Comparison of ENCODE assay signal across 1 cellular context in the genomic region with DNA sequence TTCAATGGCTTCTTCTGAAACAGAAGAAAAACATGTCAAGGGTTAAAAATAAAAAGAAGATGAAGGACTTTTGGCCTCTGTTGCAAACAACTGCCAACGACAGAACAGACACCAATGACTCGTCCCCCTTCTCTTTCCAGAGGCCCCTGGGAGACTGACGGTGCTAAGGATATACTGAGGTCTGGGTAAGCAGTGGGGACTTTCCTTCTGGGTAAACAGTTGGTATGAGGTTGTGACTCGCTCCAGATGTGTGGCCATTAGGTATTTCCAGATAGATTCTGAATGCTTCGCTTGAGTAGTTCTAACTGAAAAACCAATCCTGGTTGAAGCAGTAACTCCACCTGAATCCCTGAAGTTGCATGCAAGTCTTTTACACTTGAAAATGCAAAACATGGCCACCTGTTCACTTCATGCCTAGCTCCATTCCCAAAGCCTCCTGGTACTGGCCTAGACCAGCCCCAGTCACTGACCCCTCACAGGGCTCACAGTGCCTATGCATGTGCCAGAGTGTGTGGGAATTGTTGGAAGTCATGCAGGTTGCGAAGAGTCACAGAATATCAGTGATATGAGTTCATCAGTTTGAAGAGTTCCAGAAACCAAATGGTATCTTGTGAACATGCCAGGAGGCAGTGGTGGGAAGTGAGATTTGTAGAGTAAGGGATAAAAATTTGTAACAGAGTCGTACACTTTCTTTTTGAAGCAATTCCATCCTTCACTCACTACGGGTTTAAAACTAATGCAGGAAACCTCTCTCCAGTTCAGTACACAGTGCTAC.
TF ChIP-seq lines count a peak whose summit lies in the region.

No MANE protein-coding gene starts in this region.

TF ChIP-seq in IMR-90, 13 proteins besides CTCF, POLR2A, EP300 and RAD21:
- TF ChIP-seq NFE2L2 (IDR thresholded peaks at IDR 0.05; ENCODE audit: low read depth, low read length), result no peak
- TF ChIP-seq MAFK (IDR thresholded peaks at IDR 0.05; ENCODE audit: low read depth, low read length), result no peak
- TF ChIP-seq MXI1 (IDR thresholded peaks at IDR 0.05; ENCODE audit: borderline replicate concordance, low read depth, low read length), result no peak
